8 cellular contexts compared by ENCODE assay signal in the genomic region with DNA sequence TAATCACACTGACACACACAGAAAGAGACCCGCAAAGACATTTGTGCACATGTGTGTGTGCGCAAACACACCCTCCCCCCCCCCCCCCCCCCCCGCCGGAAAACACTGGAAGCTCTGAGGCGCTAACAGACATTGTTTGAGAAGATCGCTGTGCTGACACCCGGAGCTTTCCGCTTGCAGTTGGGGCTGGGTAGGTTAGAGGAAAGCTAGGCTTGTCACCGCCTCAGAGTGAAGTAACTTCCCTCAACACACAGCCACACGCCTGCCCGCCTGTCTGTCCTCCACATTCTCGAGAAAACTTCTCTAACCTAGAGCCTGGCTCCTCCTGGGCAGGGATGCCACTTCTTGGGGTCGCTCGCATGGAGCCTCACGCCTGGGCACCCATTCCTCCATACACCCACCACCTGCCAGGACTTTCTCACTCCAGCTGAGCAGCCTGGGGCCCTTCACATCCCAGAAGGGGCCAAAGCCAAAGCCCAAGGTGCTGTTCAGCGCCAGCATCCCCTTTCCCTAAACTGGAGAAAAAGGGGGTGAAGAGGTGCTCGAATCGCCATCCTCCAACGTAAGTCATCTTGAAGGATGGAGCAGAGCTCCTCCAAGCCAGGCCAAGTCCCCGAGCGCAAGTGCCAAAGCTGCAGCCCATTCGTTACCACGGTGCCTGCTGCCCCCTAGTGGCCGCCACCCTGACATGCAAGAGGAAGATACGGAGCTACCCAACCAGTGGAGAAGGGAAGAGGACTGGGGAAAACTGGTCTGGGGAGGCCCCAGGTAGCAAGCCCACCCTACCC.
DNase-seq lines count a peak whose midpoint lies in the region; ATAC-seq and TF ChIP-seq lines count a peak whose summit lies in the region.

No MANE protein-coding gene starts in this region.

- H3K4me3 Mint-ChIP-seq in CD4-positive, CD25-positive, alpha-beta regulatory T cell: no peak overlapping the region
- H3K4me3 Mint-ChIP-seq in activated T-cell treated with anti-CD3 and anti-CD28 coated beads, Interleukin-2, amount 50 U/mL, for 72 hours: no peak overlapping the region
- H3K4me3 Mint-ChIP-seq in nephron: no peak overlapping the region

- TF ChIP-seq POLR2A in Peyer's patch (IDR thresholded peaks at IDR 0.05) (no peak), stomach (IDR thresholded peaks at IDR 0.05) (no peak)

- no peaks in the 10 kb centered on the region for H3K9me3 ChIP-seq in CD4-positive, CD25-positive, alpha-beta regulatory T cell (ENCODE audit: control insufficient read depth in 2 of 2, low read length in 2 of 2)
- H3K9me3 ChIP-seq in Peyer's patch (no peaks in the 10 kb centered on the region), stomach (no peaks in the 10 kb centered on the region)

- no peaks in the 10 kb centered on the region for H3K4me1 ChIP-seq in CD4-positive, CD25-positive, alpha-beta regulatory T cell (ENCODE audit: control insufficient read depth, insufficient read depth, low read length, poor library complexity, severe bottlenecking)
- H3K4me1 ChIP-seq in Peyer's patch (peaks cover 0 to 6% (median 0%) of the 10 kb centered on the region in 4 donors), stomach (peaks cover 3 to 19% (median 10%) of the 10 kb centered on the region in 4 donors)

- H3K9me3 Mint-ChIP-seq in CD4-positive, CD25-positive, alpha-beta regulatory T cell: no peaks in the 10 kb centered on the region
- no peaks in the 10 kb centered on the region for H3K9me3 Mint-ChIP-seq in activated T-cell treated with anti-CD3 and anti-CD28 coated beads, Interleukin-2, amount 50 U/mL, for 72 hours
- H3K9me3 Mint-ChIP-seq in nephron: no peaks in the 10 kb centered on the region

- no peak overlapping the region for H3K4me3 ChIP-seq in CD4-positive, CD25-positive, alpha-beta regulatory T cell (ENCODE audit: low read depth, low read length)
- no peak overlapping the region for H3K4me3 ChIP-seq in HL-60 (replicated peaks; ENCODE audit: insufficient read depth, low read length)
- H3K4me3 ChIP-seq in Peyer's patch: no peak overlapping the region
- no peak overlapping the region for H3K4me3 ChIP-seq in fibroblast of mammary gland (ENCODE audit: control insufficient read depth, low read depth, low read length)
- H3K4me3 ChIP-seq in stomach: no peak overlapping the region

- peaks cover 0 to 5% (median 5%) of the 10 kb centered on the region in 4 donors for H3K4me1 Mint-ChIP-seq in CD4-positive, CD25-positive, alpha-beta regulatory T cell
- H3K4me1 Mint-ChIP-seq in activated T-cell treated with anti-CD3 and anti-CD28 coated beads, Interleukin-2, amount 50 U/mL, for 72 hours (ENCODE audit: low read depth): peaks cover 13% of the 10 kb centered on the region
- peaks cover 35% of the 10 kb centered on the region for H3K4me1 Mint-ChIP-seq in nephron

- no peaks in the 10 kb centered on the region for H3K27me3 Mint-ChIP-seq in CD4-positive, CD25-positive, alpha-beta regulatory T cell
- H3K27me3 Mint-ChIP-seq in activated T-cell treated with anti-CD3 and anti-CD28 coated beads, Interleukin-2, amount 50 U/mL, for 72 hours (ENCODE audit: low read depth): no peaks in the 10 kb centered on the region
- H3K27me3 Mint-ChIP-seq in nephron (ENCODE audit: low read depth): peaks cover 3% of the 10 kb centered on the region

- H3K27me3 ChIP-seq in CD4-positive, CD25-positive, alpha-beta regulatory T cell (ENCODE audit: control insufficient read depth, insufficient read depth, low read length): no peaks in the 10 kb centered on the region
- H3K27me3 ChIP-seq in HL-60 (ENCODE audit: insufficient read depth, poor library complexity, severe bottlenecking) (no peaks in the 10 kb centered on the region), Peyer's patch (no peaks in the 10 kb centered on the region), stomach (no peaks in the 10 kb centered on the region)

- H3K36me3 ChIP-seq in CD4-positive, CD25-positive, alpha-beta regulatory T cell (ENCODE audit: control insufficient read depth, insufficient read depth, low read length): peaks cover 82% of the 10 kb centered on the region
- H3K36me3 ChIP-seq in Peyer's patch: peaks cover 0 to 79% (median 0%) of the 10 kb centered on the region in 3 donors
- peaks cover 41 to 91% (median 90%) of the 10 kb centered on the region in 4 donors for H3K36me3 ChIP-seq in stomach

- TF ChIP-seq EP300 in stomach (IDR thresholded peaks at IDR 0.05): no peak

- peak; percentile 93 for TF ChIP-seq CTCF in HL-60 (IDR thresholded peaks at IDR 0.05; ENCODE audit: insufficient read depth, low read length)
- TF ChIP-seq CTCF in Peyer's patch (IDR thresholded peaks at IDR 0.05): peak; percentile 71 to 94 (median 79)
- TF ChIP-seq CTCF in fibroblast of mammary gland (conservative IDR thresholded peaks at IDR 0.05; ENCODE audit: control insufficient read depth, insufficient read depth, low read depth, low read length): peak; percentile 81
- peak; percentile 84 to 89 (median 84) for TF ChIP-seq CTCF in nephron (IDR thresholded peaks at IDR 0.05; ENCODE audit: unreplicated experiment in 3 of 3)
- TF ChIP-seq CTCF in stomach (IDR thresholded peaks at IDR 0.05): peak in 5 of 7 experiments; percentile 53 to 95 (median 86)

- H3K27ac Mint-ChIP-seq in CD4-positive, CD25-positive, alpha-beta regulatory T cell: no peak overlapping the region
- H3K27ac Mint-ChIP-seq in activated T-cell treated with anti-CD3 and anti-CD28 coated beads, Interleukin-2, amount 50 U/mL, for 72 hours: no peak overlapping the region
- H3K27ac Mint-ChIP-seq in nephron: no peak overlapping the region

- H3K27ac ChIP-seq in CD4-positive, CD25-positive, alpha-beta regulatory T cell (ENCODE audit: insufficient read depth, low read length, poor library complexity, severe bottlenecking): no peak overlapping the region
- H3K27ac ChIP-seq in HL-60 (replicated peaks): peak overlapping the region; percentile 27
- H3K27ac ChIP-seq in Peyer's patch: no peak overlapping the region
- H3K27ac ChIP-seq in stomach: no peak overlapping the region

- H3K36me3 Mint-ChIP-seq in CD4-positive, CD25-positive, alpha-beta regulatory T cell: peaks cover 29% of the 10 kb centered on the region
- H3K36me3 Mint-ChIP-seq in activated T-cell treated with anti-CD3 and anti-CD28 coated beads, Interleukin-2, amount 50 U/mL, for 72 hours (ENCODE audit: insufficient read depth in 2 of 2): peaks cover 3 to 8% of the 10 kb centered on the region in 2 donors
- H3K36me3 Mint-ChIP-seq in nephron (ENCODE audit: low read depth): peaks cover 22% of the 10 kb centered on the region

- 46 to 60% (median 56%) methylated on average over 22 to 25 of the region's 25 CpGs for WGBS in stomach, 5 donors

- peak; percentile 64 to 70 (median 69) for DNase-seq in CD4-positive, CD25-positive, alpha-beta regulatory T cell
- DNase-seq in HL-60 (ENCODE audit: low read depth in 1 of 2, low spot score in 1 of 2) (peak; percentile 76 to 90), Peyer's patch (peak; percentile 76 to 89 (median 80)), fibroblast of mammary gland (ENCODE audit: low read depth) (peak; percentile 67), stomach (peak; percentile 82)
- peak; percentile 78 to 84 for DNase-seq in activated T-cell treated with anti-CD3 and anti-CD28 coated beads, Interleukin-2, amount 50 U/mL, for 72 hours

- intact Hi-C loops in stomach (cut with DNase I; ENCODE audit: low total_unique reads): no loop called here

- peak; percentile 50 to 66 for ATAC-seq in CD4-positive, CD25-positive, alpha-beta regulatory T cell (ENCODE audit: low read depth in 2 of 2)
- ATAC-seq in activated T-cell treated with anti-CD3 and anti-CD28 coated beads, Interleukin-2, amount 50 U/mL, for 72 hours (replicated peaks in 1 of 2): peak; percentile 65 to 76
- no peak for ATAC-seq in GM21619 (IDR thresholded peaks at IDR 0.05; ENCODE audit: unreplicated experiment)
